7 cellular contexts compared by ENCODE assay signal in the genomic region with DNA sequence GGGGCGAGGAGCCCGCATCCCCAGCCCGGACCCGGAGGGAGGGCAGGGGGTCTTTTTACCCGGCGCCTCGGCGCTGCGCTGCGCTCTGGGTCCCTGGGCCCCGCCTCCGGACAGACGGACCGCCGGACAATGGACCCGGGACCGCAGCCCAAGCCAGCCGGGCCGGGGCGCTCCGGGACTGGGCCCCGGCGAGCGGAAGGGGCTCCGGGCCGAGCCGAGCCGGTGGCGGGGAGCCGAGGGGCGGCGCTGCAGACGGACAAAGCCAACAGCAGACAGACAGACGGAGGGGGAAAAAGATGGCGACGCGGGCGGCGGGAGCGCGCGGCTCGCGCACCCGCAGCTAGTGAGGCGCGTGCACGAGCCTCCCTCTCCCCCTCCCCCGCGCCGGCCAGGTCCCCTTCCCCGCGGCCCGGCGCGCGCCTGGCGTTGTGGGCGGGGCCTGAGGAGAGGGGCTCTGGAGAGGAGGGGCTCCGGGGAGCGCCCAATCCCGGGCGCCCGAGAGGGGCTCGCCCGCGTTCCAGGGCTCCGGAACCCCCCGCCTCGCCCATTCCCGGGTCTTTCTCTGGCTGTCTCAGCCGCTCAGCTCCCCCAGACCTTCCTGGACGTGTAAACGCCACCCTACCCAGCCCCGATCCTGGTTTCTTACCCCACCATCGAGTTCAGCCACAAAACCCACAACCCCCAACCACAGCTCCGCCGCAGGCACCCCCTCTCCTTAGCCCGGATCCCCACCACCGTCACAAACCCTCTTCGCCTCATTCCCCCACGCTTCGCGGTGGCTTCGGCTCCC. TPM values are rescaled to one million over a fixed set of nuclear protein-coding genes. Genes with fewer than 3 reads are reported as not detected.
A peak's percentile ranks its signal among the peaks of the same experiment; 100 is the strongest.
DNase-seq lines count a peak whose midpoint lies in the region; ATAC-seq and TF ChIP-seq lines count a peak whose summit lies in the region.

A gene with protein sequence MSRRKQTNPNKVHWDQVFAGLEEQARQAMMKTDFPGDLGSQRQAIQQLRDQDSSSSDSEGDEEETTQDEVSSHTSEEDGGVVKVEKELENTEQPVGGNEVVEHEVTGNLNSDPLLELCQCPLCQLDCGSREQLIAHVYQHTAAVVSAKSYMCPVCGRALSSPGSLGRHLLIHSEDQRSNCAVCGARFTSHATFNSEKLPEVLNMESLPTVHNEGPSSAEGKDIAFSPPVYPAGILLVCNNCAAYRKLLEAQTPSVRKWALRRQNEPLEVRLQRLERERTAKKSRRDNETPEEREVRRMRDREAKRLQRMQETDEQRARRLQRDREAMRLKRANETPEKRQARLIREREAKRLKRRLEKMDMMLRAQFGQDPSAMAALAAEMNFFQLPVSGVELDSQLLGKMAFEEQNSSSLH (minus strand): TSS at position 334 of the 790 bp plus-strand sequence. CDS start 4,236 bp downstream, outside the sequence.

- H3K36me3 ChIP-seq in WERI-Rb-1 (peaks cover 33% of the 10 kb centered on the region), mammary epithelial cell (ENCODE audit: insufficient read depth, low read length) (peaks cover 3% of the 10 kb centered on the region), smooth muscle cell (ENCODE audit: low read depth) (peaks cover 3% of the 10 kb centered on the region)

- H3K27me3 ChIP-seq in WERI-Rb-1 (ENCODE audit: insufficient read depth, low read depth, severe bottlenecking): no peaks in the 10 kb centered on the region
- H3K27me3 ChIP-seq in mammary epithelial cell (ENCODE audit: insufficient read depth, low read length): no peaks in the 10 kb centered on the region
- H3K27me3 ChIP-seq in smooth muscle cell (ENCODE audit: low read depth): no peaks in the 10 kb centered on the region

- peaks cover 9% of the 10 kb centered on the region for H3F3A ChIP-seq in smooth muscle cell (ENCODE audit: low read depth)

- no TSS peak for BruUV-seq in mammary epithelial cell (replicated peaks; lab: Mats Ljungman, UMichigan)

- in situ Hi-C loops in mammary epithelial cell (cut with MboI; ENCODE audit: low sequenced_read_pairs in 2 of 2): no loop called here

- peak within 1 kb of the TSS; percentile 98 for H3K4me3 ChIP-seq in WERI-Rb-1 (ENCODE audit: low read depth, low read length)
- peak within 1 kb of the TSS; percentile 77 to 82 (median 79) for H3K4me3 ChIP-seq in mammary epithelial cell (replicated peaks in 1 of 3; ENCODE audit: insufficient read depth in 1 of 3, low read depth in 2 of 3, low read length in 3 of 3)
- H3K4me3 ChIP-seq in smooth muscle cell: peak within 1 kb of the TSS; percentile 100

- peak within 1 kb of the TSS; percentile 100 for H2AFZ ChIP-seq in mammary epithelial cell (ENCODE audit: low read depth, low read length)
- H2AFZ ChIP-seq in smooth muscle cell (ENCODE audit: low read depth): peak within 1 kb of the TSS; percentile 95

- no peaks in the 10 kb centered on the region for H3K9me3 ChIP-seq in WERI-Rb-1 (ENCODE audit: severe bottlenecking)
- no peaks in the 10 kb centered on the region for H3K9me3 ChIP-seq in mammary epithelial cell (replicated peaks; ENCODE audit: insufficient read depth, low read length)
- H3K9me3 ChIP-seq in smooth muscle cell (replicated peaks; ENCODE audit: low read depth): no peaks in the 10 kb centered on the region

- H3K4me1 ChIP-seq in mammary epithelial cell (ENCODE audit: insufficient read depth, low read length): peaks cover 10% of the 10 kb centered on the region
- peaks cover 6% of the 10 kb centered on the region for H3K4me1 ChIP-seq in smooth muscle cell (ENCODE audit: low read depth)

- peak within 1 kb of the TSS; percentile 99 for H3K27ac ChIP-seq in WERI-Rb-1
- peak within 1 kb of the TSS; percentile 32 for H3K27ac ChIP-seq in mammary epithelial cell (ENCODE audit: insufficient read depth, low read depth, low read length)
- peak within 1 kb of the TSS; percentile 80 for H3K27ac ChIP-seq in smooth muscle cell (ENCODE audit: low read depth)

- ATAC-seq in GM18502 (IDR thresholded peaks at IDR 0.05; ENCODE audit: poor library complexity, unreplicated experiment) (peak; percentile 49), HG02840 (IDR thresholded peaks at IDR 0.05; ENCODE audit: low FRiP score, unreplicated experiment) (peak; percentile 36)

- peak within 1 kb of the TSS; percentile 66 for H3K9ac ChIP-seq in mammary epithelial cell (ENCODE audit: insufficient read depth, low read length)
- H3K9ac ChIP-seq in smooth muscle cell (ENCODE audit: low read depth): peak within 1 kb of the TSS; percentile 96

- H3K79me2 ChIP-seq in mammary epithelial cell (ENCODE audit: insufficient read depth, low read length): no peaks in the 10 kb centered on the region
- H3K79me2 ChIP-seq in smooth muscle cell (ENCODE audit: low read depth): no peaks in the 10 kb centered on the region

- no peak for TF ChIP-seq CTCF in WERI-Rb-1 (IDR thresholded peaks at IDR 0.05; ENCODE audit: low read depth, low read length)
- TF ChIP-seq CTCF in mammary epithelial cell (conservative IDR thresholded peaks at IDR 0.05 in 1 of 2, IDR thresholded peaks at IDR 0.05 in 1 of 2; ENCODE audit: extremely low read depth in 1 of 2, insufficient read depth in 1 of 2, low read depth in 1 of 2, low read length in 2 of 2): peak in 1 of 2 donors; percentile 42
- TF ChIP-seq CTCF in smooth muscle cell (IDR thresholded peaks at IDR 0.05; ENCODE audit: borderline replicate concordance, insufficient read depth, poor library complexity, severe bottlenecking): peak; percentile 54

- 6% methylated on average over 11 of the region's 85 CpGs for WGBS in mammary epithelial cell (ENCODE audit: low coverage, missing lambda C conversion rate)
- 1% methylated on average over 35 of the region's 85 CpGs for WGBS in smooth muscle cell (ENCODE audit: low lambda C conversion rate)

- intact Hi-C loops in mammary epithelial cell (cut with micrococcal nuclease): loop anchor here (1.0 to 5.0 kb wide), 6 partner anchors 11 to 215 kb away; a partner anchor contains a TSS

- H4K20me1 ChIP-seq in mammary epithelial cell (ENCODE audit: insufficient read depth, low read length): no peaks in the 10 kb centered on the region
- peaks cover 12% of the 10 kb centered on the region for H4K20me1 ChIP-seq in smooth muscle cell (ENCODE audit: low read depth)

- peak; percentile 64 for DNase-seq in NCI-H2107 (lab: John Stamatoyannopoulos, UW)
- DNase-seq in WERI-Rb-1: peak; percentile 89
- peak; percentile 54 for DNase-seq in mammary epithelial cell
- peak; percentile 98 for DNase-seq in iPS-NIHi7 (ENCODE audit: extremely low spot score)
- peak; percentile 54 for DNase-seq in smooth muscle cell (lab: John Stamatoyannopoulos, UW; ENCODE audit: unreplicated experiment)

- H3K4me2 ChIP-seq in mammary epithelial cell (ENCODE audit: insufficient read depth, low read depth, low read length): peak within 1 kb of the TSS; percentile 99
- peak within 1 kb of the TSS; percentile 93 for H3K4me2 ChIP-seq in smooth muscle cell

- dilution Hi-C loops in mammary epithelial cell (cut with HindIII; ENCODE audit: low sequenced_read_pairs): no loop called here

- CTCF ChIA-PET in mammary epithelial cell (lab: Charles Lee; ENCODE audit: low non-redundant PET): interaction anchor here (0.8 to 1.9 kb wide), 2 partner anchors 55 to 78 kb away, joined by 3 to 7 read pairs; no protein-coding TSS in a partner anchor

RNA-seq across cellular contexts. Expression of the gene that starts here (rescaled TPM):
- total RNA-seq in mammary epithelial cell (1 to 10 TPM; 5.6 to 6.2 TPM), smooth muscle cell (12.0 and 25.4 TPM in 2 replicates)
- polyA plus RNA-seq in mammary epithelial cell (3.0 TPM), smooth muscle cell (17.5 and 17.8 TPM in 2 replicates)
- not detected for polyA minus RNA-seq in mammary epithelial cell

Comparison
In these comparisons a context has a peak if more than half of its experiments do, and no peak if none do; other contexts are left out.
1. Peak in every context shown above with its lines: DNase-seq, ATAC-seq, H3K4me3 ChIP-seq and H3K27ac ChIP-seq.
2. H3K27ac ChIP-seq: peak in every context shown above with its lines; median percentile 99 in WERI-Rb-1; 80 in smooth muscle cell; 32 in mammary epithelial cell.